In the genomic region with DNA sequence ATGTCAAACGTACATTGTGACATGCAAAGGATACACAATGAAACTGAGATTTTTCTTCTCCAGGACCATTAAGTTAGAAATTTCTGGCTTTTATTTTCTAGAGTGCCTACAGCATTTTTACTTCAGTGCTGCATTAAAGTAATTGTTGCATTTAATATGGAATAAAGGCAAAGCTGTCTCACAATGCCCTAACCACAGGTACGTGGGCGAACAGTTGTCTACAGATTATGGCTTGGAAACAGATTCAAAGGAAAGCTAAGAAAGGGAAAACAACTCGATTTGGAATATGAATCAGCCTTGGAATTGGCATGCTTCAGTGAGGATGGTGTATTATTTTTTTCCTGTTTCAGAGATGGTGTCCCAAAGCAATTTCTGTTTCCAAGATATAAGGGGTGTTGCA, we compare ENCODE assay signal across 28 cellular contexts.
"Had no signal": no experiment of that assay in that cellular context is flagged by ENCODE, and none has a peak within 500 bp of the region (broad histone marks: within the 10 kb centered on the region; RNA-seq: fewer than 3 reads in every experiment).

No MANE protein-coding gene starts in this region.

- H3K36me3 Mint-ChIP-seq: neural progenitor cell; stimulated activated effector memory CD8-positive, alpha-beta T cell treated with anti-CD3 and anti-CD28 coated beads, Interleukin-12 subunit alpha, Interleukin-12 subunit beta, amount 100 ng/mL, for 72 hours; stimulated activated naive B cell treated with anti-CD40 and anti-IgM and Interleukin-4, amounts not matched to agents 10 μg/mL and 1 μg/mL and 100 μg/mL, for 72 hours had no signal

- H3K4me3 Mint-ChIP-seq: natural killer cell treated with Interleukin-12 subunit alpha and Interleukin-12 subunit beta and Interleukin-15 and Interleukin-18, amount 100 ng/mL, for 72 hours; nephron progenitor cell; neural progenitor cell; stimulated activated effector memory CD8-positive, alpha-beta T cell treated with anti-CD3 and anti-CD28 coated beads, Interleukin-12 subunit alpha, Interleukin-12 subunit beta, amount 100 ng/mL, for 72 hours; stimulated activated naive B cell treated with anti-CD40 and anti-IgM and Interleukin-4, amounts not matched to agents 10 μg/mL and 1 μg/mL and 100 μg/mL, for 72 hours; stimulated activated naive CD8-positive, alpha-beta T cell treated with anti-CD3 and anti-CD28 coated beads, Interleukin-15, Interleukin-2, amounts not matched to agents 100 ng/mL and 50 ng/mL, for 24 hours had no signal

- H3K4me3 ChIP-seq: neural progenitor cell, ovary, psoas muscle, right lobe of liver, sigmoid colon, stomach, thoracic aorta, thyroid gland, tibial nerve, upper lobe of left lung, vagina had no signal

- H3K9ac ChIP-seq: neural progenitor cell, parathyroid adenoma had no signal

- DNase-seq: nephron progenitor cell; occipital lobe; ovary; posterior cingulate gyrus; psoas muscle; right cardiac atrium; right lobe of liver; sigmoid colon; small intestine; stimulated activated CD4-positive, alpha-beta T cell treated with anti-CD3 and anti-CD28 coated beads, Interleukin-15, amount 100 ng/mL, for 24 hours; stimulated activated CD4-positive, alpha-beta T cell treated with anti-CD3 and anti-CD28 coated beads, Interleukin-2, amount 100 ng/mL, for 24 hours; stimulated activated CD4-positive, alpha-beta T cell treated with anti-CD3 and anti-CD28 coated beads, Interleukin-2, amount 100 ng/mL, for 48 hours; stimulated activated CD4-positive, alpha-beta T cell treated with anti-CD3 and anti-CD28 coated beads, Interleukin-4, amount 100 ng/mL, for 24 hours; stimulated activated naive B cell treated with anti-CD40 and anti-IgM and Interleukin-4, amounts not matched to agents 10 μg/mL and 1 μg/mL and 100 μg/mL, for 72 hours; stimulated activated naive CD4-positive, alpha-beta T cell treated with Interleukin-2 at 50 U/mL for 16 hours; stomach; thyroid gland; trophoblast cell; upper lobe of left lung had no signal

- H3K27me3 Mint-ChIP-seq: natural killer cell treated with Interleukin-12 subunit alpha and Interleukin-12 subunit beta and Interleukin-15 and Interleukin-18, amount 100 ng/mL, for 72 hours; progenitor cell of endocrine pancreas; stimulated activated naive B cell treated with anti-CD40 and anti-IgM and Interleukin-4, amounts not matched to agents 10 μg/mL and 1 μg/mL and 100 μg/mL, for 72 hours; stimulated activated naive CD8-positive, alpha-beta T cell treated with anti-CD3 and anti-CD28 coated beads, Interleukin-15, Interleukin-2, amounts not matched to agents 100 ng/mL and 50 ng/mL, for 24 hours had no signal

- H3K36me3 ChIP-seq: neural progenitor cell, ovary, right lobe of liver, sigmoid colon, stomach, thoracic aorta, thyroid gland, tibial nerve, upper lobe of left lung, vagina had no signal

- H3K79me2 ChIP-seq: parathyroid adenoma had no signal

- H3K4me1 ChIP-seq: neural progenitor cell, parathyroid adenoma, psoas muscle, right lobe of liver, sigmoid colon, stomach, thyroid gland, tibial nerve, upper lobe of left lung, vagina had no signal

- H3K4me1 Mint-ChIP-seq: nephron progenitor cell; neural progenitor cell; stimulated activated effector memory CD8-positive, alpha-beta T cell treated with anti-CD3 and anti-CD28 coated beads, Interleukin-12 subunit alpha, Interleukin-12 subunit beta, amount 100 ng/mL, for 72 hours; stimulated activated naive B cell treated with anti-CD40 and anti-IgM and Interleukin-4, amounts not matched to agents 10 μg/mL and 1 μg/mL and 100 μg/mL, for 72 hours had no signal

- H3K4me2 ChIP-seq: neural progenitor cell had no signal

- H3K27me3 ChIP-seq: neural progenitor cell, ovary, right lobe of liver, sigmoid colon, stomach, thyroid gland, tibial nerve, upper lobe of left lung, vagina had no signal

- H2AFZ ChIP-seq: neural progenitor cell, parathyroid adenoma had no signal

- ATAC-seq: natural killer cell treated with Interleukin-12 subunit alpha and Interleukin-12 subunit beta and Interleukin-15 and Interleukin-18, amount 100 ng/mL, for 72 hours; psoas muscle; right cardiac atrium; right lobe of liver; stimulated activated effector memory CD8-positive, alpha-beta T cell treated with anti-CD3 and anti-CD28 coated beads, Interleukin-12 subunit alpha, Interleukin-12 subunit beta, amount 100 ng/mL, for 72 hours; stimulated activated naive B cell treated with anti-CD40 and anti-IgM and Interleukin-4, amounts not matched to agents 10 μg/mL and 1 μg/mL and 100 μg/mL, for 72 hours had no signal

- H3K9me3 ChIP-seq: ovary, psoas muscle, right lobe of liver, thoracic aorta, thyroid gland, upper lobe of left lung, vagina had no signal

- H3K27ac ChIP-seq: neural progenitor cell, ovary, parathyroid adenoma, psoas muscle, right lobe of liver, sigmoid colon, stomach, thoracic aorta, thyroid gland, tibial nerve, upper lobe of left lung, vagina had no signal

- H3K27ac Mint-ChIP-seq: natural killer cell treated with Interleukin-12 subunit alpha and Interleukin-12 subunit beta and Interleukin-15 and Interleukin-18, amount 100 ng/mL, for 72 hours; nephron progenitor cell; neural progenitor cell; progenitor cell of endocrine pancreas; stimulated activated effector memory CD8-positive, alpha-beta T cell treated with anti-CD3 and anti-CD28 coated beads, Interleukin-12 subunit alpha, Interleukin-12 subunit beta, amount 100 ng/mL, for 72 hours; stimulated activated naive B cell treated with anti-CD40 and anti-IgM and Interleukin-4, amounts not matched to agents 10 μg/mL and 1 μg/mL and 100 μg/mL, for 72 hours; stimulated activated naive CD8-positive, alpha-beta T cell treated with anti-CD3 and anti-CD28 coated beads, Interleukin-15, Interleukin-2, amounts not matched to agents 100 ng/mL and 50 ng/mL, for 24 hours had no signal
